In genomic region chr1:201537966-201538617, GRCh38 we compare ENCODE assay signal across 8 cellular contexts. TPM values are rescaled to one million over a fixed set of nuclear protein-coding genes. Genes with fewer than 3 reads are reported as not detected.
DNase-seq lines count a peak whose midpoint lies in the region; ATAC-seq and TF ChIP-seq lines count a peak whose summit lies in the region.

No MANE protein-coding gene starts in this region.

- DNase-seq in right atrium auricular region (ENCODE audit: low spot score) (no peak), Right ventricle myocardium superior (no peak), brain microvascular endothelial cell (no peak), lower lobe of right lung (no peak), uterus (no peak), CD1c-positive myeloid dendritic cell (ENCODE audit: extremely low spot score) (no peak), foreskin melanocyte (no peak)
- no peak for DNase-seq in effector CD8-positive, alpha-beta T cell (lab: John Stamatoyannopoulos, UW)

- no peak for TF ChIP-seq CTCF in right atrium auricular region (IDR thresholded peaks at IDR 0.05)
- no peak for TF ChIP-seq CTCF in brain microvascular endothelial cell (IDR thresholded peaks at IDR 0.05; ENCODE audit: low read depth, low read length, missing control alignments)
- no peak for TF ChIP-seq CTCF in lower lobe of right lung (IDR thresholded peaks at IDR 0.05)
- TF ChIP-seq CTCF in uterus (IDR thresholded peaks at IDR 0.05): no peak

- ATAC-seq in Right ventricle myocardium superior (ENCODE audit: poor library complexity) (no peak), lower lobe of right lung (no peak)

- in situ Hi-C loops in brain microvascular endothelial cell (cut with HindIII; ENCODE audit: low pct_ligation_motif_present, low sequenced_read_pairs): no loop called here

- H3K4me1 ChIP-seq in right atrium auricular region (peaks cover 0 to 75% of the 10 kb centered on the region in 2 donors), lower lobe of right lung (peaks cover 69% of the 10 kb centered on the region), uterus (no peaks in the 10 kb centered on the region)

- no peak for TF ChIP-seq POLR2A in uterus (IDR thresholded peaks at IDR 0.05)

- intact Hi-C loops in Right ventricle myocardium superior (cut with DNase I): no loop called here
- intact Hi-C loops in lower lobe of right lung (cut with DNase I): no loop called here
- intact Hi-C loops in uterus (cut with DNase I; ENCODE audit: low total_unique reads): no loop called here

- H3K4me3 ChIP-seq in right atrium auricular region: peak overlapping the region; percentile 58 to 68
- peak overlapping the region; percentile 87 for H3K4me3 ChIP-seq in brain microvascular endothelial cell (ENCODE audit: low read depth, low read length)
- peak overlapping the region; percentile 64 for H3K4me3 ChIP-seq in lower lobe of right lung
- peak overlapping the region; percentile 38 to 55 for H3K4me3 ChIP-seq in uterus

- H3K27ac ChIP-seq in right atrium auricular region: peak overlapping the region; percentile 74 to 86
- H3K27ac ChIP-seq in brain microvascular endothelial cell: peak overlapping the region; percentile 49
- H3K27ac ChIP-seq in lower lobe of right lung: peak overlapping the region; percentile 81
- H3K27ac ChIP-seq in uterus: peak overlapping the region; percentile 71 to 84

- H3K36me3 ChIP-seq in right atrium auricular region (no peaks in the 10 kb centered on the region), brain microvascular endothelial cell (replicated peaks) (no peaks in the 10 kb centered on the region), lower lobe of right lung (no peaks in the 10 kb centered on the region), uterus (no peaks in the 10 kb centered on the region)

- H3K9me3 ChIP-seq in right atrium auricular region: no peaks in the 10 kb centered on the region
- no peaks in the 10 kb centered on the region for H3K9me3 ChIP-seq in lower lobe of right lung
- H3K9me3 ChIP-seq in uterus: no peaks in the 10 kb centered on the region

- H3K27me3 ChIP-seq in right atrium auricular region (no peaks in the 10 kb centered on the region), brain microvascular endothelial cell (replicated peaks) (no peaks in the 10 kb centered on the region), lower lobe of right lung (ENCODE audit: low read depth) (peaks cover 21% of the 10 kb centered on the region), uterus (no peaks in the 10 kb centered on the region)

RNA-seq across cellular contexts. Expression of gene NAV1, which starts 0.8 kb away (rescaled TPM):
- total RNA-seq in right atrium auricular region (10 to 100 TPM; 16.3 to 32.1 TPM), Right ventricle myocardium superior (66.6 TPM), lower lobe of right lung (24.5 TPM), uterus (10 to 100 TPM; 25.1 to 86.1 (median 58.5) TPM)

RNA-seq across cellular contexts. Expression of gene CSRP1, which starts 31.2 kb away (rescaled TPM):
- total RNA-seq in right atrium auricular region (100 to 1,000 TPM; 138 to 719 TPM), Right ventricle myocardium superior (53.1 TPM), lower lobe of right lung (185 TPM), uterus (1,000 to 10,000 TPM in 3 of 4 donors, 100 to 1,000 TPM in 1; 913 to 2,516 (median 1,349) TPM)
